16 cellular contexts compared by ENCODE assay signal in genomic region chr4:101670370-101670769, GRCh38.
"Had no signal": no experiment of that assay in that cellular context is flagged by ENCODE, and none has a peak within 500 bp of the region (broad histone marks: within the 10 kb centered on the region; RNA-seq: fewer than 3 reads in every experiment).

No MANE protein-coding gene starts in this region.

- H3K9me3 ChIP-seq: upper lobe of right lung had no signal

- H3K27me3 Mint-ChIP-seq: naive thymus-derived CD8-positive, alpha-beta T cell had no signal

- H3K36me3 Mint-ChIP-seq: naive thymus-derived CD8-positive, alpha-beta T cell had no signal

- H3K4me2 ChIP-seq: smooth muscle cell had no signal

- H3K27ac ChIP-seq: upper lobe of right lung had no signal

- H3K4me3 Mint-ChIP-seq: endodermal cell; naive thymus-derived CD8-positive, alpha-beta T cell; neural crest cell had no signal

- H3K36me3 ChIP-seq: tibial nerve, upper lobe of right lung had no signal

- H3K4me1 Mint-ChIP-seq: naive thymus-derived CD8-positive, alpha-beta T cell; neural crest cell had no signal

- ATAC-seq: mucosa of descending colon; naive thymus-derived CD8-positive, alpha-beta T cell; upper lobe of right lung had no signal

- H3K4me3 ChIP-seq: coronary artery, mucosa of descending colon, smooth muscle cell, tibial nerve, upper lobe of right lung had no signal

- DNase-seq: central memory CD4-positive, alpha-beta T cell; effector CD4-positive, alpha-beta T cell; endodermal cell; erythroblast; glutamatergic neuron; kidney; mucosa of descending colon; naive thymus-derived CD8-positive, alpha-beta T cell; posterior cingulate gyrus; stimulated activated CD4-positive, alpha-beta T cell treated with anti-CD3 and anti-CD28 coated beads, Interleukin-2, amount 100 ng/mL, for 48 hours; stimulated activated naive CD4-positive, alpha-beta T cell treated with Interleukin-2 at 50 U/mL for 16 hours; upper lobe of right lung had no signal

- H3K4me1 ChIP-seq: tibial nerve, upper lobe of right lung had no signal

- H3K27ac Mint-ChIP-seq: endodermal cell; naive thymus-derived CD8-positive, alpha-beta T cell had no signal

- H3K27me3 ChIP-seq: tibial nerve, upper lobe of right lung had no signal
